ENCODE assay signal across 19 cellular contexts in the genomic region with DNA sequence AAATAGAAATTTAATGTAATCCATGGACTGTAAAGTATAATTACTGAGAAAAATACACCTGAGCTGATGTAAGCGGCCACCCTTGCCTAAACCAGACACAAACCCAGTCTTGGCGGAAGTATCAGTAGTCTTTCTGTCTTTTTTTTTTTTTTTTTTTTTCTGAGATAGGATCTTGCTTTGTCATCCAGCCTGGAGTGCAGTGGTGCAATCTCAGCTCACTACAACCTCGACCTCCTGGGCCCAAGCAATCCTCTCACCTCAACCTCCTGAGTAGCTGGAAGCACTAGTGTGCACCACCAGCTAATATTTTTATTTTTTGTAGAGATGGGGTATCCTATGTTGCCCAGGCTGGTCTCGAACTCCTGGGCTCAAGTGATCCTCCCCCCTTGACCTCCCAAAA. TPM values are rescaled to one million over a fixed set of nuclear protein-coding genes. Genes with fewer than 3 reads are reported as not detected.
DNase-seq lines count a peak whose midpoint lies in the region; ATAC-seq and TF ChIP-seq lines count a peak whose summit lies in the region.
"Had no signal": no experiment of that assay in that cellular context is flagged by ENCODE, and none has a peak within 500 bp of the region (broad histone marks: within the 10 kb centered on the region; RNA-seq: fewer than 3 reads in every experiment).

No MANE protein-coding gene starts in this region.

- H3K27me3 ChIP-seq in DND-41 (ENCODE audit: insufficient read depth, low read length, poor library complexity) (no peaks in the 10 kb centered on the region), sigmoid colon (no peaks in the 10 kb centered on the region)
- H3K27me3 ChIP-seq: ascending aorta, testis had no signal

- WGBS in sigmoid colon, 2 donors: 80 to 81% methylated on average over 4 of the region's 4 CpGs

- H3K9me3 ChIP-seq in DND-41 (ENCODE audit: insufficient read depth, low read length, severe bottlenecking) (no peaks in the 10 kb centered on the region), sigmoid colon (no peaks in the 10 kb centered on the region)
- H3K9me3 ChIP-seq: ascending aorta, testis had no signal

- peaks cover 2% of the 10 kb centered on the region for H3K36me3 Mint-ChIP-seq in activated CD4-positive, alpha-beta memory T cell treated with anti-CD3 and anti-CD28 coated beads for 36 hours
- H3K36me3 Mint-ChIP-seq in effector memory CD8-positive, alpha-beta T cell (ENCODE audit: insufficient read depth): peaks cover 18% of the 10 kb centered on the region

- intact Hi-C loops in activated CD4-positive, alpha-beta memory T cell treated with anti-CD3 and anti-CD28 coated beads for 36 hours (cut with micrococcal nuclease): loop anchor here (1.0 to 10.0 kb wide), 2 partner anchors 8 to 443 kb away; a partner anchor contains a TSS
- intact Hi-C loops in sigmoid colon (cut with DNase I): no loop called here

- H3K27ac Mint-ChIP-seq in activated CD4-positive, alpha-beta memory T cell treated with anti-CD3 and anti-CD28 coated beads for 36 hours: peak overlapping the region; percentile 98
- H3K27ac Mint-ChIP-seq in effector memory CD8-positive, alpha-beta T cell: peak overlapping the region; percentile 95 to 96
- H3K27ac Mint-ChIP-seq: nephron progenitor cell had no signal

- H3K4me2 ChIP-seq in DND-41 (ENCODE audit: insufficient read depth, low read length): no peak overlapping the region

- H3K79me2 ChIP-seq in DND-41 (ENCODE audit: insufficient read depth, low read length): no peaks in the 10 kb centered on the region

- H3K4me1 Mint-ChIP-seq in activated CD4-positive, alpha-beta memory T cell treated with anti-CD3 and anti-CD28 coated beads for 36 hours (ENCODE audit: low read depth): peaks cover 93% of the 10 kb centered on the region
- peaks cover 59 to 72% of the 10 kb centered on the region in 2 donors for H3K4me1 Mint-ChIP-seq in effector memory CD8-positive, alpha-beta T cell (ENCODE audit: low read depth in 2 of 2)

- H2AFZ ChIP-seq in DND-41 (ENCODE audit: low read depth, low read length): no peak overlapping the region

- no peak overlapping the region for H3K4me3 ChIP-seq in DND-41 (ENCODE audit: low read depth in 1 of 2, low read length in 2 of 2)
- H3K4me3 ChIP-seq in sigmoid colon: no peak overlapping the region
- H3K4me3 ChIP-seq: ascending aorta, lung, testis had no signal

- no peak for DNase-seq in activated CD4-positive, CD25-positive, alpha-beta regulatory T cell treated with anti-CD3 and anti-CD28 coated beads, Interleukin-2, amount 50 U/mL, for 72 hours
- DNase-seq in DND-41 (no peak), sigmoid colon (no peak), DMS 273 treated with DMSO at 0.1 percent for 48 hours (lab: John Stamatoyannopoulos, UW) (no peak), kidney tubule cell (ENCODE audit: low spot score) (no peak)
- DNase-seq in activated CD4-positive, alpha-beta memory T cell treated with anti-CD3 and anti-CD28 coated beads for 36 hours: peak; percentile 60
- no peak for DNase-seq in effector memory CD8-positive, alpha-beta T cell
- DNase-seq: 8988T, EL, NCI-H1694, NCI-H446, nephron progenitor cell, testis had no signal

- H3K9me3 Mint-ChIP-seq in activated CD4-positive, alpha-beta memory T cell treated with anti-CD3 and anti-CD28 coated beads for 36 hours: no peaks in the 10 kb centered on the region
- no peaks in the 10 kb centered on the region for H3K9me3 Mint-ChIP-seq in effector memory CD8-positive, alpha-beta T cell
- H3K9me3 Mint-ChIP-seq: nephron progenitor cell had no signal

- H4K20me1 ChIP-seq in DND-41 (ENCODE audit: insufficient read depth, low read length): no peaks in the 10 kb centered on the region

- CTCF ChIA-PET in activated CD4-positive, alpha-beta memory T cell treated with anti-CD3 and anti-CD28 coated beads for 36 hours (lab: Charles Lee): interaction anchor here (0.5 to 2.8 kb wide), 4 partner anchors 8 to 87 kb away, joined by 3 to 12 read pairs (median 6); a partner anchor contains a TSS

- no peaks in the 10 kb centered on the region for H3K27me3 Mint-ChIP-seq in activated CD4-positive, alpha-beta memory T cell treated with anti-CD3 and anti-CD28 coated beads for 36 hours
- H3K27me3 Mint-ChIP-seq in effector memory CD8-positive, alpha-beta T cell: no peaks in the 10 kb centered on the region

- peak overlapping the region; percentile 41 for H3K4me3 Mint-ChIP-seq in activated CD4-positive, alpha-beta memory T cell treated with anti-CD3 and anti-CD28 coated beads for 36 hours
- no peak overlapping the region for H3K4me3 Mint-ChIP-seq in effector memory CD8-positive, alpha-beta T cell
- H3K4me3 Mint-ChIP-seq: nephron progenitor cell had no signal

- TF ChIP-seq EP300 in sigmoid colon (IDR thresholded peaks at IDR 0.05): no peak

- no peak for TF ChIP-seq POLR2A in sigmoid colon (IDR thresholded peaks at IDR 0.05)

- TF ChIP-seq CTCF in DND-41 (IDR thresholded peaks at IDR 0.05; ENCODE audit: borderline replicate concordance, extremely low read depth, low read length, poor library complexity, severe bottlenecking) (no peak), sigmoid colon (IDR thresholded peaks at IDR 0.05) (no peak)

- ATAC-seq in activated CD4-positive, CD25-positive, alpha-beta regulatory T cell treated with anti-CD3 and anti-CD28 coated beads, Interleukin-2, amount 50 U/mL, for 24 hours: peak; percentile 14 to 19
- no peak for ATAC-seq in DND-41 (ENCODE audit: insufficient read depth, low read depth)
- ATAC-seq in effector memory CD8-positive, alpha-beta T cell (replicated peaks): no peak

- no peaks in the 10 kb centered on the region for H3K36me3 ChIP-seq in DND-41 (ENCODE audit: insufficient read depth, low read length)
- H3K36me3 ChIP-seq in sigmoid colon: no peaks in the 10 kb centered on the region
- H3K36me3 ChIP-seq: ascending aorta had no signal

- H3K4me1 ChIP-seq in DND-41 (ENCODE audit: insufficient read depth, low read length) (peaks cover 64% of the 10 kb centered on the region), sigmoid colon (peaks cover 0 to 3% (median 0%) of the 10 kb centered on the region in 4 donors)
- H3K4me1 ChIP-seq: testis had no signal

- POLR2A ChIA-PET in activated CD4-positive, alpha-beta memory T cell treated with anti-CD3 and anti-CD28 coated beads for 36 hours (lab: Charles Lee): interaction anchor here (0.6 to 4.3 kb wide), 6 partner anchors 8 to 442 kb away, joined by 3 to 48 read pairs (median 4); a partner anchor contains a TSS

- H3K27ac ChIP-seq in DND-41 (ENCODE audit: low read length) (peak overlapping the region; percentile 90), sigmoid colon (no peak overlapping the region)
- H3K27ac ChIP-seq: ascending aorta, C4-2B, testis had no signal

- no peak overlapping the region for H3K9ac ChIP-seq in DND-41 (ENCODE audit: low read depth, low read length)

RNA-seq across cellular contexts. Expression of a gene that starts 5.5 kb away (rescaled TPM):
- total RNA-seq in activated CD4-positive, alpha-beta memory T cell treated with anti-CD3 and anti-CD28 coated beads for 36 hours: 10 to 100 TPM; 28.0 to 28.3 TPM
- total RNA-seq in sigmoid colon: not detected
- polyA plus RNA-seq in sigmoid colon: 10 to 100 TPM in 1 of 3 donors, under 1 TPM in 2; under 0.01 to 11.5 (median 0.23) TPM
- total RNA-seq: ascending aorta, epithelial cell of proximal tubule, H1 had no signal
- polyA plus RNA-seq: H1 had no signal

RNA-seq across cellular contexts. Expression of a gene that starts 47.5 kb away (rescaled TPM):
- 10 to 100 TPM; 28.2 to 31.8 TPM for total RNA-seq in activated CD4-positive, alpha-beta memory T cell treated with anti-CD3 and anti-CD28 coated beads for 36 hours
- total RNA-seq in sigmoid colon: 10 to 100 TPM in 3 of 4 donors, 1 to 10 TPM in 1; 7.9 to 46.5 (median 10.8) TPM
- polyA plus RNA-seq in sigmoid colon: 10 to 100 TPM in 1 of 3 donors, 1 to 10 TPM in 2; 4.8 to 33.2 (median 7.4) TPM

Comparison
In these comparisons a context has a peak if more than half of its experiments do, and no peak if none do; other contexts are left out.
1. ATAC-seq: peak in activated CD4-positive, CD25-positive, alpha-beta regulatory T cell treated with anti-CD3 and anti-CD28 coated beads, Interleukin-2, amount 50 U/mL, for 24 hours (2 of 2); none in DND-41 (single experiment) and effector memory CD8-positive, alpha-beta T cell (single experiment).
2. RNA of a gene that starts 5.5 kb away (total RNA-seq): 28.0 to 28.3 TPM in activated CD4-positive, alpha-beta memory T cell treated with anti-CD3 and anti-CD28 coated beads for 36 hours; not detected in sigmoid colon; every median in the first group is over 10 times any median in the second.